ENCODE assay signal across 3 cellular contexts in the genomic region with DNA sequence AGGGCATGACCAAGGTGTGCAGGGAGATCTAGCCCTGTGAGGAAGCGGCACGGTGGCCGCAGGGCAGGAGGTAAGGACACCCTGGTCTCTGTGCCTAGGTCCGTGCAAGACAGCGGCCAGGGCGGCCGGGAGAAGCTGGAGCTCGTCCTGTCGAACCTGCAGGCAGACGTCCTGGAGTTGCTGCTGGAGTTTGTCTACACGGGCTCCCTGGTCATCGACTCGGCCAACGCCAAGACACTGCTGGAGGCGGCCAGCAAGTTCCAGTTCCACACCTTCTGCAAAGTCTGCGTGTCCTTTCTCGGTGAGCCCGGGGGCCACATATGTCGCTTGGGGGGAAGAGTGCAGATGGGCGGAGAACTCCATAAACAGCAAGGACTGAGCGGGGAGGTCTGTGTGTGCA.
TF ChIP-seq lines count a peak whose summit lies in the region.

No MANE protein-coding gene starts in this region.

TF ChIP-seq in SK-N-SH, 30 proteins besides CTCF, POLR2A, EP300 and RAD21:
- TF ChIP-seq TAF1 (IDR thresholded peaks at IDR 0.05; ENCODE audit: borderline replicate concordance, low read depth, low read length) = no peak
- TF ChIP-seq, protein P1, sequence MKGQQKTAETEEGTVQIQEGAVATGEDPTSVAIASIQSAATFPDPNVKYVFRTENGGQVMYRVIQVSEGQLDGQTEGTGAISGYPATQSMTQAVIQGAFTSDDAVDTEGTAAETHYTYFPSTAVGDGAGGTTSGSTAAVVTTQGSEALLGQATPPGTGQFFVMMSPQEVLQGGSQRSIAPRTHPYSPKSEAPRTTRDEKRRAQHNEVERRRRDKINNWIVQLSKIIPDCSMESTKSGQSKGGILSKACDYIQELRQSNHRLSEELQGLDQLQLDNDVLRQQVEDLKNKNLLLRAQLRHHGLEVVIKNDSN (IDR thresholded peaks at IDR 0.05; ENCODE audit: borderline replicate concordance, low read depth) = no peak
- TF ChIP-seq, protein P2, sequence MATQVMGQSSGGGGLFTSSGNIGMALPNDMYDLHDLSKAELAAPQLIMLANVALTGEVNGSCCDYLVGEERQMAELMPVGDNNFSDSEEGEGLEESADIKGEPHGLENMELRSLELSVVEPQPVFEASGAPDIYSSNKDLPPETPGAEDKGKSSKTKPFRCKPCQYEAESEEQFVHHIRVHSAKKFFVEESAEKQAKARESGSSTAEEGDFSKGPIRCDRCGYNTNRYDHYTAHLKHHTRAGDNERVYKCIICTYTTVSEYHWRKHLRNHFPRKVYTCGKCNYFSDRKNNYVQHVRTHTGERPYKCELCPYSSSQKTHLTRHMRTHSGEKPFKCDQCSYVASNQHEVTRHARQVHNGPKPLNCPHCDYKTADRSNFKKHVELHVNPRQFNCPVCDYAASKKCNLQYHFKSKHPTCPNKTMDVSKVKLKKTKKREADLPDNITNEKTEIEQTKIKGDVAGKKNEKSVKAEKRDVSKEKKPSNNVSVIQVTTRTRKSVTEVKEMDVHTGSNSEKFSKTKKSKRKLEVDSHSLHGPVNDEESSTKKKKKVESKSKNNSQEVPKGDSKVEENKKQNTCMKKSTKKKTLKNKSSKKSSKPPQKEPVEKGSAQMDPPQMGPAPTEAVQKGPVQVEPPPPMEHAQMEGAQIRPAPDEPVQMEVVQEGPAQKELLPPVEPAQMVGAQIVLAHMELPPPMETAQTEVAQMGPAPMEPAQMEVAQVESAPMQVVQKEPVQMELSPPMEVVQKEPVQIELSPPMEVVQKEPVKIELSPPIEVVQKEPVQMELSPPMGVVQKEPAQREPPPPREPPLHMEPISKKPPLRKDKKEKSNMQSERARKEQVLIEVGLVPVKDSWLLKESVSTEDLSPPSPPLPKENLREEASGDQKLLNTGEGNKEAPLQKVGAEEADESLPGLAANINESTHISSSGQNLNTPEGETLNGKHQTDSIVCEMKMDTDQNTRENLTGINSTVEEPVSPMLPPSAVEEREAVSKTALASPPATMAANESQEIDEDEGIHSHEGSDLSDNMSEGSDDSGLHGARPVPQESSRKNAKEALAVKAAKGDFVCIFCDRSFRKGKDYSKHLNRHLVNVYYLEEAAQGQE (IDR thresholded peaks at IDR 0.05; ENCODE audit: low read depth, low read length) = no peak
- no peak for TF ChIP-seq YY1 (IDR thresholded peaks at IDR 0.05; ENCODE audit: low read depth)

TF ChIP-seq in SK-N-SH treated with all-trans-retinoic acid at 6 μM for 48 hours, 23 proteins besides CTCF, POLR2A, EP300 and RAD21:
- TF ChIP-seq ESRRG (CRISPR knock-in tag; IDR thresholded peaks at IDR 0.05) (no peak), POU6F1 (CRISPR knock-in tag; IDR thresholded peaks at IDR 0.05; ENCODE audit: borderline replicate concordance, low read depth) (no peak), ZNF8 (CRISPR knock-in tag; IDR thresholded peaks at IDR 0.05) (no peak), OSR1 (CRISPR knock-in tag; IDR thresholded peaks at IDR 0.05) (no peak), ZC3H10 (CRISPR knock-in tag; IDR thresholded peaks at IDR 0.05) (no peak), PPARA (CRISPR knock-in tag; IDR thresholded peaks at IDR 0.05; ENCODE audit: borderline replicate concordance) (no peak), CREB5 (CRISPR knock-in tag; IDR thresholded peaks at IDR 0.05; ENCODE audit: low read depth) (no peak), TOX (CRISPR knock-in tag; IDR thresholded peaks at IDR 0.05; ENCODE audit: borderline replicate concordance) (no peak), RARB (CRISPR knock-in tag; IDR thresholded peaks at IDR 0.05) (no peak), ZNF70 (CRISPR knock-in tag; IDR thresholded peaks at IDR 0.05) (no peak), CSDC2 (CRISPR knock-in tag; IDR thresholded peaks at IDR 0.05) (no peak), ZFP3 (CRISPR knock-in tag; IDR thresholded peaks at IDR 0.05) (no peak), TCF4 (CRISPR knock-in tag; IDR thresholded peaks at IDR 0.05; ENCODE audit: borderline replicate concordance) (no peak), ZNF565 (CRISPR knock-in tag; conservative IDR thresholded peaks at IDR 0.05; ENCODE audit: low read depth) (no peak)
- TF ChIP-seq, protein P3, sequence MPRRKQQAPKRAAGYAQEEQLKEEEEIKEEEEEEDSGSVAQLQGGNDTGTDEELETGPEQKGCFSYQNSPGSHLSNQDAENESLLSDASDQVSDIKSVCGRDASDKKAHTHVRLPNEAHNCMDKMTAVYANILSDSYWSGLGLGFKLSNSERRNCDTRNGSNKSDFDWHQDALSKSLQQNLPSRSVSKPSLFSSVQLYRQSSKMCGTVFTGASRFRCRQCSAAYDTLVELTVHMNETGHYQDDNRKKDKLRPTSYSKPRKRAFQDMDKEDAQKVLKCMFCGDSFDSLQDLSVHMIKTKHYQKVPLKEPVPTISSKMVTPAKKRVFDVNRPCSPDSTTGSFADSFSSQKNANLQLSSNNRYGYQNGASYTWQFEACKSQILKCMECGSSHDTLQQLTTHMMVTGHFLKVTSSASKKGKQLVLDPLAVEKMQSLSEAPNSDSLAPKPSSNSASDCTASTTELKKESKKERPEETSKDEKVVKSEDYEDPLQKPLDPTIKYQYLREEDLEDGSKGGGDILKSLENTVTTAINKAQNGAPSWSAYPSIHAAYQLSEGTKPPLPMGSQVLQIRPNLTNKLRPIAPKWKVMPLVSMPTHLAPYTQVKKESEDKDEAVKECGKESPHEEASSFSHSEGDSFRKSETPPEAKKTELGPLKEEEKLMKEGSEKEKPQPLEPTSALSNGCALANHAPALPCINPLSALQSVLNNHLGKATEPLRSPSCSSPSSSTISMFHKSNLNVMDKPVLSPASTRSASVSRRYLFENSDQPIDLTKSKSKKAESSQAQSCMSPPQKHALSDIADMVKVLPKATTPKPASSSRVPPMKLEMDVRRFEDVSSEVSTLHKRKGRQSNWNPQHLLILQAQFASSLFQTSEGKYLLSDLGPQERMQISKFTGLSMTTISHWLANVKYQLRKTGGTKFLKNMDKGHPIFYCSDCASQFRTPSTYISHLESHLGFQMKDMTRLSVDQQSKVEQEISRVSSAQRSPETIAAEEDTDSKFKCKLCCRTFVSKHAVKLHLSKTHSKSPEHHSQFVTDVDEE (CRISPR knock-in tag; IDR thresholded peaks at IDR 0.05) = no peak
TF ChIP-seq in SK-N-SH treated with all-trans-retinoic acid at 6 μM for 48 hours: peak in this region for 0.

TF ChIP-seq in HepG2, 621 proteins besides CTCF, POLR2A, EP300 and RAD21:
- TF ChIP-seq, protein P4, sequence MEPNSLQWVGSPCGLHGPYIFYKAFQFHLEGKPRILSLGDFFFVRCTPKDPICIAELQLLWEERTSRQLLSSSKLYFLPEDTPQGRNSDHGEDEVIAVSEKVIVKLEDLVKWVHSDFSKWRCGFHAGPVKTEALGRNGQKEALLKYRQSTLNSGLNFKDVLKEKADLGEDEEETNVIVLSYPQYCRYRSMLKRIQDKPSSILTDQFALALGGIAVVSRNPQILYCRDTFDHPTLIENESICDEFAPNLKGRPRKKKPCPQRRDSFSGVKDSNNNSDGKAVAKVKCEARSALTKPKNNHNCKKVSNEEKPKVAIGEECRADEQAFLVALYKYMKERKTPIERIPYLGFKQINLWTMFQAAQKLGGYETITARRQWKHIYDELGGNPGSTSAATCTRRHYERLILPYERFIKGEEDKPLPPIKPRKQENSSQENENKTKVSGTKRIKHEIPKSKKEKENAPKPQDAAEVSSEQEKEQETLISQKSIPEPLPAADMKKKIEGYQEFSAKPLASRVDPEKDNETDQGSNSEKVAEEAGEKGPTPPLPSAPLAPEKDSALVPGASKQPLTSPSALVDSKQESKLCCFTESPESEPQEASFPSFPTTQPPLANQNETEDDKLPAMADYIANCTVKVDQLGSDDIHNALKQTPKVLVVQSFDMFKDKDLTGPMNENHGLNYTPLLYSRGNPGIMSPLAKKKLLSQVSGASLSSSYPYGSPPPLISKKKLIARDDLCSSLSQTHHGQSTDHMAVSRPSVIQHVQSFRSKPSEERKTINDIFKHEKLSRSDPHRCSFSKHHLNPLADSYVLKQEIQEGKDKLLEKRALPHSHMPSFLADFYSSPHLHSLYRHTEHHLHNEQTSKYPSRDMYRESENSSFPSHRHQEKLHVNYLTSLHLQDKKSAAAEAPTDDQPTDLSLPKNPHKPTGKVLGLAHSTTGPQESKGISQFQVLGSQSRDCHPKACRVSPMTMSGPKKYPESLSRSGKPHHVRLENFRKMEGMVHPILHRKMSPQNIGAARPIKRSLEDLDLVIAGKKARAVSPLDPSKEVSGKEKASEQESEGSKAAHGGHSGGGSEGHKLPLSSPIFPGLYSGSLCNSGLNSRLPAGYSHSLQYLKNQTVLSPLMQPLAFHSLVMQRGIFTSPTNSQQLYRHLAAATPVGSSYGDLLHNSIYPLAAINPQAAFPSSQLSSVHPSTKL (CRISPR knock-in tag; IDR thresholded peaks at IDR 0.05) = no peak
- TF ChIP-seq ZNF331 (CRISPR knock-in tag; IDR thresholded peaks at IDR 0.05) = no peak
- no peak for TF ChIP-seq ATF4 (CRISPR knock-in tag; IDR thresholded peaks at IDR 0.05)
- TF ChIP-seq, protein P5, sequence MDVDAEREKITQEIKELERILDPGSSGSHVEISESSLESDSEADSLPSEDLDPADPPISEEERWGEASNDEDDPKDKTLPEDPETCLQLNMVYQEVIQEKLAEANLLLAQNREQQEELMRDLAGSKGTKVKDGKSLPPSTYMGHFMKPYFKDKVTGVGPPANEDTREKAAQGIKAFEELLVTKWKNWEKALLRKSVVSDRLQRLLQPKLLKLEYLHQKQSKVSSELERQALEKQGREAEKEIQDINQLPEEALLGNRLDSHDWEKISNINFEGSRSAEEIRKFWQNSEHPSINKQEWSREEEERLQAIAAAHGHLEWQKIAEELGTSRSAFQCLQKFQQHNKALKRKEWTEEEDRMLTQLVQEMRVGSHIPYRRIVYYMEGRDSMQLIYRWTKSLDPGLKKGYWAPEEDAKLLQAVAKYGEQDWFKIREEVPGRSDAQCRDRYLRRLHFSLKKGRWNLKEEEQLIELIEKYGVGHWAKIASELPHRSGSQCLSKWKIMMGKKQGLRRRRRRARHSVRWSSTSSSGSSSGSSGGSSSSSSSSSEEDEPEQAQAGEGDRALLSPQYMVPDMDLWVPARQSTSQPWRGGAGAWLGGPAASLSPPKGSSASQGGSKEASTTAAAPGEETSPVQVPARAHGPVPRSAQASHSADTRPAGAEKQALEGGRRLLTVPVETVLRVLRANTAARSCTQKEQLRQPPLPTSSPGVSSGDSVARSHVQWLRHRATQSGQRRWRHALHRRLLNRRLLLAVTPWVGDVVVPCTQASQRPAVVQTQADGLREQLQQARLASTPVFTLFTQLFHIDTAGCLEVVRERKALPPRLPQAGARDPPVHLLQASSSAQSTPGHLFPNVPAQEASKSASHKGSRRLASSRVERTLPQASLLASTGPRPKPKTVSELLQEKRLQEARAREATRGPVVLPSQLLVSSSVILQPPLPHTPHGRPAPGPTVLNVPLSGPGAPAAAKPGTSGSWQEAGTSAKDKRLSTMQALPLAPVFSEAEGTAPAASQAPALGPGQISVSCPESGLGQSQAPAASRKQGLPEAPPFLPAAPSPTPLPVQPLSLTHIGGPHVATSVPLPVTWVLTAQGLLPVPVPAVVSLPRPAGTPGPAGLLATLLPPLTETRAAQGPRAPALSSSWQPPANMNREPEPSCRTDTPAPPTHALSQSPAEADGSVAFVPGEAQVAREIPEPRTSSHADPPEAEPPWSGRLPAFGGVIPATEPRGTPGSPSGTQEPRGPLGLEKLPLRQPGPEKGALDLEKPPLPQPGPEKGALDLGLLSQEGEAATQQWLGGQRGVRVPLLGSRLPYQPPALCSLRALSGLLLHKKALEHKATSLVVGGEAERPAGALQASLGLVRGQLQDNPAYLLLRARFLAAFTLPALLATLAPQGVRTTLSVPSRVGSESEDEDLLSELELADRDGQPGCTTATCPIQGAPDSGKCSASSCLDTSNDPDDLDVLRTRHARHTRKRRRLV (CRISPR knock-in tag; IDR thresholded peaks at IDR 0.05) = no peak
- TF ChIP-seq ZNF138 (CRISPR knock-in tag; IDR thresholded peaks at IDR 0.05; ENCODE audit: low read depth) = no peak
- TF ChIP-seq MTERF4 (CRISPR knock-in tag; IDR thresholded peaks at IDR 0.05) = no peak
- TF ChIP-seq EHMT2 (IDR thresholded peaks at IDR 0.05; ENCODE audit: borderline replicate concordance, low read depth, low read length) = no peak
- no peak for TF ChIP-seq TAF1 (CRISPR knock-in tag; IDR thresholded peaks at IDR 0.05)
- TF ChIP-seq HIVEP1 (CRISPR knock-in tag; IDR thresholded peaks at IDR 0.05) = no peak
TF ChIP-seq in HepG2: peak in this region for 0.
